Comparison of ENCODE assay signal across 26 cellular contexts in genomic region chr20:20456736-20457135, GRCh38.
DNase-seq lines count a peak whose midpoint lies in the region; ATAC-seq and TF ChIP-seq lines count a peak whose summit lies in the region.
"Had no signal": no experiment of that assay in that cellular context is flagged by ENCODE, and none has a peak within 500 bp of the region (broad histone marks: within the 10 kb centered on the region; RNA-seq: fewer than 3 reads in every experiment).

No MANE protein-coding gene starts in this region.

- ATAC-seq in HG02938 (IDR thresholded peaks at IDR 0.05; ENCODE audit: unreplicated experiment): no peak
- ATAC-seq: GM12878, Right ventricle myocardium inferior, T-cell had no signal

- H3K4me3 ChIP-seq in choroid plexus epithelial cell (ENCODE audit: low read depth, low read length): no peak overlapping the region
- H3K4me3 ChIP-seq: BLaER1, GM12878, HAP-1, PC-9 had no signal

- no peak for TF ChIP-seq CTCF in choroid plexus epithelial cell (conservative IDR thresholded peaks at IDR 0.05; ENCODE audit: low read depth, low read length)

- DNase-seq in NCI-H146 (lab: John Stamatoyannopoulos, UW) (peak; percentile 38), NCI-H146 treated with DMSO at 0.1 percent for 48 hours (lab: John Stamatoyannopoulos, UW; ENCODE audit: unreplicated experiment) (no peak), AML-193 (lab: John Stamatoyannopoulos, UW) (peak; percentile 60 to 71), MV-4-11 (lab: John Stamatoyannopoulos, UW) (peak; percentile 11), choroid plexus epithelial cell (ENCODE audit: low read depth) (peak; percentile 45), T-helper 9 cell (no peak)
- no peak for DNase-seq in activated CD4-positive, alpha-beta T cell treated with anti-CD3 and anti-CD28 coated beads, Interleukin-2, amount 50 U/mL, for 4 hours
- DNase-seq: 8988T; CD4-positive, alpha-beta T cell; COR-L47; GOT3; IMR-90; KG1; MM.1S; NCI-H1105 treated with DMSO at 0.1 percent for 48 hours; NCI-H1694; NCI-H2029 treated with DMSO at 0.1 percent for 48 hours; NCI-H2227 treated with DMSO at 0.1 percent for 48 hours; NK-92 treated with Interleukin-12 subunit alpha and Interleukin-12 subunit beta, amount 100 ng/mL, for 24 hours; PC-9; T-cell had no signal

Comparison
In these comparisons a context has a peak if more than half of its experiments do, and no peak if none do; other contexts are left out.
1. DNase-seq: peak in NCI-H146 (single experiment), AML-193 (2 of 2), MV-4-11 (single experiment) and choroid plexus epithelial cell (single experiment); none in NCI-H146 treated with DMSO at 0.1 percent for 48 hours (single experiment), T-helper 9 cell (single experiment) and activated CD4-positive, alpha-beta T cell treated with anti-CD3 and anti-CD28 coated beads, Interleukin-2, amount 50 U/mL, for 4 hours (0 of 2).